ENCODE assay signal across 8 cellular contexts in genomic region chr7:93055543-93056107, GRCh38.
DNase-seq lines count a peak whose midpoint lies in the region; ATAC-seq and TF ChIP-seq lines count a peak whose summit lies in the region.

No MANE protein-coding gene starts in this region.

- H3K9ac ChIP-seq in fibroblast of lung (ENCODE audit: insufficient read depth, low read length), result no peak overlapping the region
- no peak overlapping the region for H3K9ac ChIP-seq in parathyroid adenoma

- H3K36me3 ChIP-seq in fibroblast of lung (ENCODE audit: control insufficient read depth, insufficient read depth, low read length) (no peaks in the 10 kb centered on the region), parathyroid adenoma (ENCODE audit: control insufficient read depth, insufficient read depth, low read length) (no peaks in the 10 kb centered on the region)

- DNase-seq in DMS114 treated with DMSO at 0.1 percent for 48 hours (lab: John Stamatoyannopoulos, UW; ENCODE audit: unreplicated experiment), result peak; percentile 45
- peak; percentile 56 for DNase-seq in NB4 (ENCODE audit: low read depth)
- peak; percentile 46 for DNase-seq in SKM-1 (lab: John Stamatoyannopoulos, UW; ENCODE audit: unreplicated experiment)
- peak; percentile 38 to 68 for DNase-seq in fibroblast of lung (ENCODE audit: low read depth in 2 of 2)
- DNase-seq in stimulated activated CD4-positive, alpha-beta T cell treated with anti-CD3 and anti-CD28 coated beads, Interleukin-15, amount 100 ng/mL, for 24 hours, result no peak

- H3K27me3 ChIP-seq in fibroblast of lung (ENCODE audit: control insufficient read depth, insufficient read depth, low read length) (no peaks in the 10 kb centered on the region), parathyroid adenoma (ENCODE audit: control insufficient read depth, insufficient read depth, low read length) (no peaks in the 10 kb centered on the region)

- ATAC-seq in GM21423 (IDR thresholded peaks at IDR 0.05; ENCODE audit: unreplicated experiment) (peak; percentile 66), HG03039 (IDR thresholded peaks at IDR 0.05; ENCODE audit: unreplicated experiment) (no peak)

- H3K4me3 ChIP-seq in NB4 (ENCODE audit: low read depth, low read length) (no peak overlapping the region), fibroblast of lung (replicated peaks in 1 of 4; ENCODE audit: control extremely low read depth in 1 of 4, insufficient read depth in 1 of 4, low read depth in 3 of 4, low read length in 4 of 4) (no peak overlapping the region), parathyroid adenoma (ENCODE audit: low read depth, low read length) (no peak overlapping the region)

- H3K9me3 ChIP-seq in fibroblast of lung (ENCODE audit: control insufficient read depth, insufficient read depth, low read depth, low read length) (no peaks in the 10 kb centered on the region), parathyroid adenoma (ENCODE audit: control insufficient read depth, low read length) (no peaks in the 10 kb centered on the region)

- H2AFZ ChIP-seq in fibroblast of lung (ENCODE audit: low read length) (no peak overlapping the region), parathyroid adenoma (no peak overlapping the region)

- no peaks in the 10 kb centered on the region for H3K4me1 ChIP-seq in fibroblast of lung (ENCODE audit: control insufficient read depth, extremely low read depth, insufficient read depth, low read length)
- no peaks in the 10 kb centered on the region for H3K4me1 ChIP-seq in parathyroid adenoma

- H3K4me2 ChIP-seq in fibroblast of lung (ENCODE audit: extremely low read depth, insufficient read depth, low read length) (no peak overlapping the region), parathyroid adenoma (ENCODE audit: low read length) (no peak overlapping the region)

- H3K79me2 ChIP-seq in fibroblast of lung (ENCODE audit: control insufficient read depth, insufficient read depth, low read length) (no peaks in the 10 kb centered on the region), parathyroid adenoma (no peaks in the 10 kb centered on the region)

- no peaks in the 10 kb centered on the region for H4K20me1 ChIP-seq in fibroblast of lung (ENCODE audit: control insufficient read depth, extremely low read depth, insufficient read depth, low read length)

- TF ChIP-seq CTCF in NB4 (IDR thresholded peaks at IDR 0.05; ENCODE audit: low read depth, low read length), result peak; percentile 52
- peak; percentile 43 to 64 for TF ChIP-seq CTCF in fibroblast of lung (conservative IDR thresholded peaks at IDR 0.05 in 1 of 2, IDR thresholded peaks at IDR 0.05 in 1 of 2; ENCODE audit: low read depth in 1 of 2, low read length in 2 of 2)
- peak; percentile 80 for TF ChIP-seq CTCF in parathyroid adenoma (IDR thresholded peaks at IDR 0.05)

- no peak overlapping the region for H3K27ac ChIP-seq in fibroblast of lung (ENCODE audit: insufficient read depth, low read length)
- H3K27ac ChIP-seq in parathyroid adenoma, result no peak overlapping the region

- TF ChIP-seq POLR2A in NB4 (IDR thresholded peaks at IDR 0.05; ENCODE audit: extremely low read depth, insufficient read length), result no peak
